8 cellular contexts compared by ENCODE assay signal in the genomic region with DNA sequence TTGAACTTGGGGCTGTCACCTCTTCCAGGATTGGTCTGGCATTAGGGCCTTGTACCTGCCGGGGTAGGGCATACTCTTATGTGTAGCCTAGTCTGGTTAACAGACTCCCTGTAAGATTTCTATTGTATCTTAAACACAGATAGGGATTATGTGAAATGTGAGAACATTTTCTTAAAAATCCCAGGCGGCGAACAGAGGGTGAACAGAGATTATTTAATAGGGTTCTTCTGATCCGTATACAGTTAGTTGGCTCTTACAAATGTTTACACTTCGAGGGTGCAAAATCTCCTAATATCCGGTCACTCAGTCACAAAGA. TPM values are rescaled to one million over a fixed set of nuclear protein-coding genes. Genes with fewer than 3 reads are reported as not detected.
DNase-seq lines count a peak whose midpoint lies in the region; ATAC-seq, FAIRE-seq and TF ChIP-seq lines count a peak whose summit lies in the region.

No MANE protein-coding gene starts in this region.

- peak; percentile 43 for DNase-seq in activated CD4-positive, alpha-beta T cell treated with anti-CD3 and anti-CD28 coated beads for 48 hours
- no peak for DNase-seq in activated CD4-positive, alpha-beta T cell treated with anti-CD3 and anti-CD28 coated beads, Interleukin-2, amount 50 U/mL, for 1 hour
- peak in 1 of 2 donors; percentile 38 for DNase-seq in activated naive CD4-positive, alpha-beta T cell treated with anti-CD3 and anti-CD28 coated beads, Interleukin-2, amount 50 U/mL, for 72 hours (ENCODE audit: low spot score in 2 of 2)
- DNase-seq in kidney (no peak), testis (no peak), GM10266 (ENCODE audit: extremely low spot score) (no peak), 8988T (no peak)

- FAIRE-seq in kidney (lab: Jason Lieb, UNC) = no peak

- H3K36me3 ChIP-seq in kidney (ENCODE audit: control insufficient read depth in 1 of 2, insufficient read depth in 2 of 2, low read length in 2 of 2) = no peaks in the 10 kb centered on the region
- no peaks in the 10 kb centered on the region for H3K36me3 ChIP-seq in testis (ENCODE audit: low read depth, missing control alignments)

- peak; percentile 30 for ATAC-seq in HG03064 (IDR thresholded peaks at IDR 0.05; ENCODE audit: low read depth, unreplicated experiment)
- peak; percentile 54 to 58 for ATAC-seq in activated naive CD4-positive, alpha-beta T cell treated with anti-CD3 and anti-CD28 coated beads, Interleukin-2, amount 50 U/mL, for 72 hours

- peak overlapping the region; percentile 66 to 94 for H3K27ac ChIP-seq in kidney (ENCODE audit: low read depth in 2 of 2, low read length in 2 of 2)
- H3K27ac ChIP-seq in testis = peak overlapping the region; percentile 96 to 98

- no peaks in the 10 kb centered on the region for H3K9me3 Mint-ChIP-seq in activated naive CD4-positive, alpha-beta T cell treated with anti-CD3 and anti-CD28 coated beads, Interleukin-2, amount 50 U/mL, for 72 hours

- peaks cover 9 to 25% of the 10 kb centered on the region in 2 donors for H3K36me3 Mint-ChIP-seq in activated naive CD4-positive, alpha-beta T cell treated with anti-CD3 and anti-CD28 coated beads, Interleukin-2, amount 50 U/mL, for 72 hours

- H3K27ac Mint-ChIP-seq in activated naive CD4-positive, alpha-beta T cell treated with anti-CD3 and anti-CD28 coated beads, Interleukin-2, amount 50 U/mL, for 72 hours = peak overlapping the region; percentile 88 to 96

- TF ChIP-seq POLR2A in testis (IDR thresholded peaks at IDR 0.05) = no peak

- H3K4me1 ChIP-seq in kidney (ENCODE audit: control insufficient read depth in 1 of 2, insufficient read depth in 1 of 2, low read depth in 1 of 2, low read length in 2 of 2) = peaks cover 2 to 22% of the 10 kb centered on the region in 2 donors
- H3K4me1 ChIP-seq in testis = peaks cover 3% of the 10 kb centered on the region

- WGBS in testis, 2 donors = 1 to 3% methylated on average over 6 of the region's 6 CpGs

- intact Hi-C loops in kidney (cut with DNase I) = no loop called here
- intact Hi-C loops in testis (cut with DNase I; ENCODE audit: low total_unique reads) = no loop called here

- H3K27me3 ChIP-seq in testis = no peaks in the 10 kb centered on the region

- no peak for TF ChIP-seq CTCF in kidney (IDR thresholded peaks at IDR 0.05; ENCODE audit: borderline replicate concordance, extremely low read depth, insufficient read depth)
- no peak for TF ChIP-seq CTCF in testis (IDR thresholded peaks at IDR 0.05)
- TF ChIP-seq CTCF in GM10266 (IDR thresholded peaks at IDR 0.05; ENCODE audit: control insufficient read depth, insufficient read depth, low read depth, missing control alignments) = no peak

- H3K4me3 ChIP-seq in kidney (ENCODE audit: low read length in 2 of 2) = peak overlapping the region; percentile 89 to 98
- H3K4me3 ChIP-seq in testis = peak overlapping the region; percentile 85 to 91

- H3K9ac ChIP-seq in kidney (ENCODE audit: low read length in 2 of 2) = peak overlapping the region; percentile 68 to 89

- H3K9me3 ChIP-seq in kidney (ENCODE audit: control insufficient read depth in 1 of 2, low read length in 2 of 2) = no peaks in the 10 kb centered on the region
- H3K9me3 ChIP-seq in testis = no peaks in the 10 kb centered on the region

RNA-seq across cellular contexts. Expression of a gene that starts 0.8 kb away (rescaled TPM):
- 10 to 100 TPM; 17.8 to 20.5 TPM for total RNA-seq in activated naive CD4-positive, alpha-beta T cell treated with anti-CD3 and anti-CD28 coated beads, Interleukin-2, amount 50 U/mL, for 72 hours
- total RNA-seq in kidney (19.1 TPM), testis (10 to 100 TPM; 15.0 to 23.0 TPM)
- polyA plus RNA-seq in kidney (ENCODE audit: insufficient read depth, low read depth, low replicate concordance) (10.5 TPM), testis (ENCODE audit: insufficient read depth, low read depth, low replicate concordance) (10.7 TPM)
